8 cellular contexts compared by ENCODE assay signal in the genomic region with DNA sequence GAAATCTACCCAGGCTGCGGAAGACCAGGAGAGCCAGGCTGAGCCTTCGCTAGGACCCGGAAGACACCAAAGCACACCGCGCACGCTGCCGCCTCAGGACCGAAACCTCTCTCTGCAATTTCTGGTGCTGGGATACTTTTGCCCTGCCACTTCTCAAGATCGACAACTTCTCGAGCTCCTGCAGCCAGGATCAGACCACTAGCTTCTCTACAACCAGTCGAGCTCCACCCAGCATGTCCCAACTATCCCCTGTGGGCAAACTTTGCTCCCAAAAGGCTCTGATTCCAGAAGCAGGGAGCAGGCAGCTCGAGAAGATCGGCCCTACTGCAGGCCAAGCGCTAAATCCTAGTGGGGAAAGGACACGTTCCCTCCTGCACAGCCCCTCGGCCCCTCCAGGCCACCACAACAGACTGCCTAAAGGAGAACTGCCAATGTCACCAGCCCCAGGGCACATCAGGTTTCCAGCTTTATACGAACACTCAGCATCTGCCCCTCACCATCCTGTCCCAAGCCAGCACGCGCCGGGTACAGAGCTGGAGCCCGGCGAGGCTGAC. TPM values are rescaled to one million over a fixed set of nuclear protein-coding genes. Genes with fewer than 3 reads are reported as not detected.
DNase-seq lines count a peak whose midpoint lies in the region; ATAC-seq and TF ChIP-seq lines count a peak whose summit lies in the region.

No MANE protein-coding gene starts in this region.

- H3K27ac ChIP-seq in esophagus (ENCODE audit: low read depth in 2 of 2, low read length in 1 of 2) (peak overlapping the region; percentile 95 to 98), substantia nigra (ENCODE audit: low read depth, low read length, poor library complexity, severe bottlenecking) (peak overlapping the region; percentile 90)

- no peak for ATAC-seq in GM21528 (IDR thresholded peaks at IDR 0.05; ENCODE audit: low FRiP score, unreplicated experiment)

- H3K27me3 ChIP-seq in esophagus (ENCODE audit: control insufficient read depth in 1 of 2, insufficient read depth in 2 of 2, low read length in 2 of 2) = no peaks in the 10 kb centered on the region

- DNase-seq in ACHN (peak; percentile 54), NCI-H82 (lab: John Stamatoyannopoulos, UW) (peak; percentile 70), activated T-cell treated with anti-CD3 and anti-CD28 coated beads for 4 hours (peak; percentile 27), myocyte (ENCODE audit: low read depth) (peak; percentile 65), substantia nigra (lab: John Stamatoyannopoulos, UW) (peak in 19 of 49 donors; percentile 10 to 50 (median 24))

- H3K36me3 ChIP-seq in esophagus (ENCODE audit: control insufficient read depth in 2 of 2, insufficient read depth in 2 of 2, low read length in 1 of 2) = peaks cover 5 to 8% of the 10 kb centered on the region in 2 donors

- no peaks in the 10 kb centered on the region for H3K9me3 ChIP-seq in esophagus (ENCODE audit: control insufficient read depth in 2 of 2, insufficient read depth in 1 of 2, low read depth in 1 of 2, low read length in 1 of 2)

- TF ChIP-seq POLR2A in GM19099 (IDR thresholded peaks at IDR 0.05; ENCODE audit: extremely low read depth, insufficient read length, low read depth) = peak; percentile 44

- H3K4me1 ChIP-seq in esophagus (ENCODE audit: control insufficient read depth in 2 of 2, insufficient read depth in 2 of 2, low read length in 1 of 2) = peaks cover 9 to 13% of the 10 kb centered on the region in 2 donors

- in situ Hi-C loops in ACHN (cut with HindIII; ENCODE audit: low pct_ligation_motif_present, low pct_unique_long_range_greater_than_20kb, low sequenced_read_pairs) = no loop called here

- 0 to 1% methylated on average over 22 of the region's 22 CpGs for WGBS in esophagus, 2 donors

- H3K4me3 ChIP-seq in esophagus (ENCODE audit: low read depth in 1 of 2, low read length in 2 of 2) = peak overlapping the region; percentile 72 to 98

RNA-seq across cellular contexts. Expression of a gene that starts 1.0 kb away (rescaled TPM):
- 10 to 100 TPM; 13.1 to 15.0 TPM for polyA plus RNA-seq in esophagus
- total RNA-seq in myocyte = 24.6 and 25.0 TPM in 2 replicates
- 14.2 TPM for polyA plus RNA-seq in myocyte (2012)

RNA-seq across cellular contexts. Expression of a gene that starts 40.2 kb away (rescaled TPM):
- polyA plus RNA-seq in esophagus = 10 to 100 TPM; 37.9 to 75.5 TPM
- 141 and 143 TPM in 2 replicates for total RNA-seq in myocyte
- 63.9 TPM for polyA plus RNA-seq in myocyte (2012)

RNA-seq across cellular contexts. Expression of a gene that starts 46.3 kb away (rescaled TPM):
- 10 to 100 TPM; 13.9 to 27.4 TPM for polyA plus RNA-seq in esophagus
- total RNA-seq in myocyte = 18.9 and 20.7 TPM in 2 replicates
- polyA plus RNA-seq in myocyte (2012) = 49.5 TPM
